ENCODE assay signal across 7 cellular contexts in genomic region chr5:139745121-139745799, GRCh38. TPM values are rescaled to one million over a fixed set of nuclear protein-coding genes. Genes with fewer than 3 reads are reported as not detected.
DNase-seq lines count a peak whose midpoint lies in the region; TF ChIP-seq lines count a peak whose summit lies in the region.

No MANE protein-coding gene starts in this region.

- peak overlapping the region; percentile 75 to 77 for H3K27ac ChIP-seq in ascending aorta
- H3K27ac ChIP-seq in tibial artery, result peak overlapping the region; percentile 77 to 85

- H3K4me3 ChIP-seq in ascending aorta, result peak overlapping the region in 1 of 2 donors; percentile 75
- H3K4me3 ChIP-seq in tibial artery, result peak overlapping the region; percentile 51 to 57

- H3K27me3 ChIP-seq in ascending aorta (no peaks in the 10 kb centered on the region), tibial artery (no peaks in the 10 kb centered on the region)

- peaks cover 0 to 26% (median 16%) of the 10 kb centered on the region in 7 donors for H3K9me3 Mint-ChIP-seq in CD14-positive monocyte

- H3K4me1 Mint-ChIP-seq in CD14-positive monocyte, result peaks cover 29% of the 10 kb centered on the region

- H3K27me3 Mint-ChIP-seq in CD14-positive monocyte (ENCODE audit: low read depth in 3 of 3), result peaks cover 62 to 65% (median 64%) of the 10 kb centered on the region in 3 donors

- intact Hi-C loops in ascending aorta (cut with DNase I) (loop anchor here (1.0 to 5.0 kb wide), 3 partner anchors 36 to 228 kb away; no protein-coding TSS in a partner anchor), tibial artery (cut with DNase I; ENCODE audit: low total_unique reads) (loop anchor here (5.0 kb wide), 1 partner anchor 33 kb away; no protein-coding TSS in a partner anchor), CD14-positive monocyte (cut with micrococcal nuclease) (loop anchor here in 1 of 2 donors (5.0 kb wide), 1 partner anchor 53 kb away; no protein-coding TSS in a partner anchor)

- H3K27ac Mint-ChIP-seq in CD14-positive monocyte, result peak overlapping the region in 1 of 7 donors; percentile 11

- H3K36me3 Mint-ChIP-seq in CD14-positive monocyte, result peaks cover 7 to 11% of the 10 kb centered on the region in 2 donors

- H3K4me1 ChIP-seq in ascending aorta (peaks cover 14 to 32% of the 10 kb centered on the region in 2 donors), tibial artery (peaks cover 5 to 44% (median 40%) of the 10 kb centered on the region in 4 donors)

- DNase-seq in ELF-1 (ENCODE audit: low read depth, low spot score) (peak; percentile 67), HPDE6-E6E7 (ENCODE audit: extremely low spot score) (peak; percentile 54), ascending aorta (ENCODE audit: low spot score in 2 of 2) (peak; percentile 80 to 94), iris pigment epithelial cell (ENCODE audit: low read depth) (peak; percentile 66), tibial artery (peak; percentile 84 to 98), NCI-H128 (lab: John Stamatoyannopoulos, UW; ENCODE audit: unreplicated experiment) (no peak), CD14-positive monocyte (ENCODE audit: low spot score) (no peak)

- no peaks in the 10 kb centered on the region for H3K36me3 ChIP-seq in ascending aorta
- H3K36me3 ChIP-seq in tibial artery, result no peaks in the 10 kb centered on the region

- H3K9me3 ChIP-seq in ascending aorta (no peaks in the 10 kb centered on the region), tibial artery (no peaks in the 10 kb centered on the region)

- TF ChIP-seq CTCF in ascending aorta (IDR thresholded peaks at IDR 0.05) (no peak), tibial artery (IDR thresholded peaks at IDR 0.05) (no peak), CD14-positive monocyte (IDR thresholded peaks at IDR 0.05) (no peak)

- peak overlapping the region in 1 of 2 donors; percentile 97 for H3K4me3 Mint-ChIP-seq in CD14-positive monocyte

RNA-seq across cellular contexts. Expression of gene PSD2, which starts 50.3 kb away (rescaled TPM):
- total RNA-seq in ascending aorta, result not detected
- not detected for polyA plus RNA-seq in CD14-positive monocyte

Comparison
In these comparisons a context has a peak if more than half of its experiments do, and no peak if none do; other contexts are left out.
1. DNase-seq: peak in ELF-1 (single experiment), HPDE6-E6E7 (single experiment), ascending aorta (2 of 2), iris pigment epithelial cell (single experiment) and tibial artery (2 of 2); none in NCI-H128 (single experiment) and CD14-positive monocyte (single experiment).